ENCODE assay signal across 19 cellular contexts in the genomic region with DNA sequence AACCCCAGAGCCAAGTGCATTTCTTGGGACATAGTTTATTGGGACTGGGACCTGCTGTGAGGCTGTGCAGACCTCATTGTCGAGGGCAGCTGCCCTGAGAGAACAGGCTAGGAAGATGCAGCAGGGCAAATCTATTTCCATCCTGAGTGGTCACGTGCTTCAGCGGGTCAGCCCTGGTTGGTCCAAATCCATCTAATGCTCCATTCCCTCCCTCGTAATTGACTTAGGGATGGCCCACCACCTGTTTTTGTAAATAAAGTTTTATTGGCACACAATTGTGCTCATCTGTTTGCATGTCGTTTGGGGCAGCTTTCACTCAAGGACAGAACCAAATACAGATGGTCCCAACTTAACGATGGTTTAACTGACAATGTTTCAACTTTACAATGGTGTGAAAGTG.
A peak's percentile ranks its signal among the peaks of the same experiment; 100 is the strongest.
DNase-seq lines count a peak whose midpoint lies in the region; ATAC-seq, FAIRE-seq and TF ChIP-seq lines count a peak whose summit lies in the region.
"Had no signal": no experiment of that assay in that cellular context is flagged by ENCODE, and none has a peak within 500 bp of the region (broad histone marks: within the 10 kb centered on the region; RNA-seq: fewer than 3 reads in every experiment).

No MANE protein-coding gene starts in this region.

- POLR2A ChIA-PET in H1 (lab: Charles Lee; ENCODE audit: partially characterized antibody): interaction anchor here (1.7 kb wide), 1 partner anchor 10 kb away, joined by 5 read pairs; no protein-coding TSS in a partner anchor

- peak overlapping the region; percentile 42 for H4K91ac ChIP-seq in H1 (replicated peaks; ENCODE audit: insufficient read length, low read length)

- H3K4me2 ChIP-seq in H1 (ENCODE audit: insufficient read depth in 1 of 2, low read depth in 2 of 2, low read length in 2 of 2): no peak overlapping the region

- H3K18ac ChIP-seq in H1 (ENCODE audit: extremely low read depth, low read length): no peak overlapping the region

- H3K4ac ChIP-seq in H1 (replicated peaks; ENCODE audit: insufficient read length, low read depth, low read length): no peak overlapping the region

- H2BK120ac ChIP-seq in H1 (replicated peaks; ENCODE audit: low read depth, low read length): no peak overlapping the region

- H3K79me1 ChIP-seq in H1 (ENCODE audit: low read depth, low read length): no peaks in the 10 kb centered on the region

- no peak overlapping the region for H2BK15ac ChIP-seq in H1 (ENCODE audit: low read length)

- intact Hi-C loops in lower leg skin (cut with DNase I; ENCODE audit: low total_unique reads): no loop called here

- no peak overlapping the region for H3K4me3 ChIP-seq in GM12865 (ENCODE audit: low read depth, low read length)
- no peak overlapping the region for H3K4me3 ChIP-seq in H1 (ENCODE audit: extremely low read depth in 1 of 4, insufficient read depth in 2 of 4, low read depth in 3 of 4, low read length in 4 of 4)
- H3K4me3 ChIP-seq in lower leg skin (ENCODE audit: low read depth, poor library complexity, severe bottlenecking): no peak overlapping the region

- H2AFZ ChIP-seq in H1 (ENCODE audit: low read length): no peak overlapping the region

- no peak for TF ChIP-seq POLR2A in H1 (IDR thresholded peaks at IDR 0.05; ENCODE audit: control extremely low read depth in 1 of 2, low read depth in 2 of 2, low read length in 2 of 2)
- TF ChIP-seq POLR2A in lower leg skin (IDR thresholded peaks at IDR 0.05): no peak

- no peak overlapping the region for H3K27ac ChIP-seq in H1 (ENCODE audit: low read depth, low read length)

- no peaks in the 10 kb centered on the region for H4K20me1 ChIP-seq in H1 (replicated peaks in 1 of 2; ENCODE audit: control insufficient read depth in 1 of 2, insufficient read depth in 2 of 2, low read length in 2 of 2)

- H3K36me3 ChIP-seq in H1 (ENCODE audit: control insufficient read depth in 2 of 4, insufficient read depth in 4 of 4, low read length in 3 of 4): no peaks in the 10 kb centered on the region

- no peaks in the 10 kb centered on the region for H3K79me2 ChIP-seq in H1 (ENCODE audit: control insufficient read depth in 1 of 2, insufficient read depth in 2 of 2, low read length in 2 of 2)

- no peak for ATAC-seq in HG03521 (IDR thresholded peaks at IDR 0.05; ENCODE audit: unreplicated experiment)
- ATAC-seq: HCT116 had no signal

- H3K27me3 ChIP-seq in H1 (replicated peaks in 1 of 4; ENCODE audit: control insufficient read depth in 3 of 4, extremely low read depth in 1 of 4, insufficient read depth in 3 of 4, low read length in 3 of 4): no peaks in the 10 kb centered on the region; a peak in 1 of 7 replicates

- H2BK20ac ChIP-seq in H1 (ENCODE audit: low read length): no peak overlapping the region

- H3K4me1 ChIP-seq in H1 (replicated peaks in 1 of 4; ENCODE audit: control insufficient read depth in 3 of 4, insufficient read depth in 4 of 4, low read length in 3 of 4): no peaks in the 10 kb centered on the region

- TF ChIP-seq EP300 in H1 (IDR thresholded peaks at IDR 0.05; ENCODE audit: borderline replicate concordance in 1 of 2, low read depth in 2 of 2, low read length in 2 of 2): no peak

- no peak overlapping the region for H2AK5ac ChIP-seq in H1 (ENCODE audit: low read depth, low read length)

- no peak overlapping the region for H2BK12ac ChIP-seq in H1 (ENCODE audit: low read depth, low read length)

- no peak overlapping the region for H3K14ac ChIP-seq in H1 (ENCODE audit: insufficient read length)

- WGBS in H1 (ENCODE audit: extremely low coverage in 1 of 2, insufficient coverage in 1 of 2, insufficient read length in 1 of 2, insufficient replicate concordance in 2 of 2, low coverage in 1 of 2, low lambda C conversion rate in 2 of 2, missing lambda C conversion rate in 1 of 2), 2 experiments: 77% methylated on average over 6 of the region's 6 CpGs; no CpG with 5 or more reads in 1 of the 2 experiments
- 75 to 83% methylated on average over 6 of the region's 6 CpGs for WGBS in lower leg skin, 2 donors

- no peaks in the 10 kb centered on the region for H3K23me2 ChIP-seq in H1 (ENCODE audit: low read depth, low read length)

- H2BK5ac ChIP-seq in H1 (ENCODE audit: low read depth, low read length): no peak overlapping the region

- H4K8ac ChIP-seq in H1 (ENCODE audit: extremely low read depth, insufficient read depth, low read length): no peak overlapping the region

- H3K9me3 ChIP-seq in H1 (ENCODE audit: insufficient read depth in 2 of 2, low read depth in 1 of 2, low read length in 1 of 2): no peaks in the 10 kb centered on the region

- no peak for FAIRE-seq in H1 (lab: Jason Lieb, UNC)
- FAIRE-seq: H54, HTR-8/SVneo had no signal

- no peak overlapping the region for H3K56ac ChIP-seq in H1 (replicated peaks; ENCODE audit: insufficient read length, low read depth, low read length)

- TF ChIP-seq RAD21 in H1 (IDR thresholded peaks at IDR 0.05 in 1 of 2, conservative IDR thresholded peaks at IDR 0.05 in 1 of 2; ENCODE audit: low read depth in 2 of 2, low read length in 2 of 2): no peak

- TF ChIP-seq CTCF in GM12865 (IDR thresholded peaks at IDR 0.05; ENCODE audit: insufficient read depth, low read depth, low read length, missing control alignments) (no peak), H1 (IDR thresholded peaks at IDR 0.05; ENCODE audit: control extremely low read depth in 1 of 3, insufficient read depth in 1 of 3, low read depth in 1 of 3, low read length in 3 of 3) (no peak), lower leg skin (IDR thresholded peaks at IDR 0.05) (no peak)

- H3K23ac ChIP-seq in H1 (ENCODE audit: insufficient read length): no peak overlapping the region

- CTCF ChIA-PET in H1 (lab: Charles Lee; ENCODE audit: partially characterized antibody): interaction anchor here (0.7 to 1.6 kb wide), 5 partner anchors 9 to 43 kb away, joined by 3 to 8 read pairs (median 5); no protein-coding TSS in a partner anchor

- DNase-seq in GM12865 (ENCODE audit: low read depth) (peak; percentile 28), NCI-H82 (lab: John Stamatoyannopoulos, UW) (peak; percentile 78), SK-N-DZ (ENCODE audit: low spot score) (peak; percentile 49), H1 (ENCODE audit: low read depth in 1 of 2, low spot score in 2 of 2) (no peak), lower leg skin (ENCODE audit: low spot score in 2 of 2) (no peak)
- no peak for DNase-seq in NK-92 treated with Interleukin-12 subunit alpha and Interleukin-12 subunit beta, amount 100 ng/mL, for 24 hours (lab: John Stamatoyannopoulos, UW)
- DNase-seq: C1 segment of cervical spinal cord; CD4-positive, CD25-positive, alpha-beta regulatory T cell; CD8-positive, alpha-beta memory T cell; COR-L47; DMS 273 treated with DMSO at 0.1 percent for 48 hours; DMS53; GDM1; HFFc6; KG1 had no signal

- H3K9ac ChIP-seq in H1 (replicated peaks in 1 of 4; ENCODE audit: extremely low read depth in 1 of 4, low read depth in 3 of 4, low read length in 3 of 4): no peak overlapping the region

- no peak overlapping the region for H4K5ac ChIP-seq in H1 (ENCODE audit: insufficient read length, low read depth, low read length)

TF ChIP-seq in H1, 55 proteins besides CTCF, POLR2A, EP300 and RAD21 (continues in another document):
- TF ChIP-seq POLR2AphosphoS5 (IDR thresholded peaks at IDR 0.05; ENCODE audit: low read depth, low read length) (no peak), TAF7 (optimal IDR thresholded peaks at IDR 0.05; ENCODE audit: borderline replicate concordance, low read depth, low read length) (no peak), SP1 (IDR thresholded peaks at IDR 0.05; ENCODE audit: low read depth, low read length) (no peak), RNF2 (IDR thresholded peaks at IDR 0.05; ENCODE audit: borderline replicate concordance, low read depth, low read length, missing control alignments, poor library complexity, severe bottlenecking) (no peak), HDAC2 (IDR thresholded peaks at IDR 0.05; ENCODE audit: borderline replicate concordance in 1 of 2, low read depth in 2 of 2, low read length in 2 of 2) (no peak), SIRT6 (IDR thresholded peaks at IDR 0.05; ENCODE audit: low read length) (no peak)

Comparison
In these comparisons a context has a peak if more than half of its experiments do, and no peak if none do; other contexts are left out.
1. DNase-seq: peak in GM12865 (single experiment), NCI-H82 (single experiment) and SK-N-DZ (single experiment); none in H1 (0 of 2), lower leg skin (0 of 2) and NK-92 treated with Interleukin-12 subunit alpha and Interleukin-12 subunit beta, amount 100 ng/mL, for 24 hours (single experiment).